ENCODE assay signal across 14 cellular contexts in the genomic region with DNA sequence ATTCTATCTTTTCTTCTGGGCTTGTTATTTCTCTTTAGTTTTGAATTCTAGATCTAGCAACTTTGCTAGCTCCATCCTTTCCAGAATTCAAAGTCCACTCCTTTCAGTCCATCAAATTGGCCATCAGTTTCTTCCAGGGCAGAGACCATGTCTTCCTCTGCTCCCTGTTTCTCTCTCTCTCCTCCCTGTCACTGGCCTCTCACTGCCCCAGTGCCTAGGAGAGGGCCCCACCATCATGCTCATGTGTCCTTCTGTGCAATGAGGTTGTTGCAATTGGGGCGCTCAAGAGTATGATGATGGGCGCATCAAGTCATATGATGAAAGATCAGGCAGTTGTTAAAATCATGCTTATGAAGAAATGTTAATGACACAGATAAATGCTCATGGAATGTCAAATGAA.
DNase-seq lines count a peak whose midpoint lies in the region; ATAC-seq and TF ChIP-seq lines count a peak whose summit lies in the region.
"Had no signal": no experiment of that assay in that cellular context is flagged by ENCODE, and none has a peak within 500 bp of the region (broad histone marks: within the 10 kb centered on the region; RNA-seq: fewer than 3 reads in every experiment).

No MANE protein-coding gene starts in this region.

- 92% methylated on average over 2 of the region's 2 CpGs for WGBS in esophagus muscularis mucosa

- TF ChIP-seq POLR2A in esophagus muscularis mucosa (IDR thresholded peaks at IDR 0.05; ENCODE audit: low read depth), result no peak

- ATAC-seq in upper lobe of right lung (no peak), GM21390 (IDR thresholded peaks at IDR 0.05; ENCODE audit: unreplicated experiment) (no peak)
- ATAC-seq: CD8-positive, alpha-beta T cell; GM12878 had no signal

- H3K9me3 ChIP-seq in right atrium auricular region (peaks cover 0 to 7% of the 10 kb centered on the region in 2 donors), esophagus muscularis mucosa (peaks cover 0 to 3% (median 0%) of the 10 kb centered on the region in 4 donors), upper lobe of right lung (no peaks in the 10 kb centered on the region)
- H3K9me3 ChIP-seq: HAP-1 had no signal

- no peak for TF ChIP-seq EP300 in esophagus muscularis mucosa (IDR thresholded peaks at IDR 0.05)

- TF ChIP-seq CTCF in right atrium auricular region (IDR thresholded peaks at IDR 0.05) (no peak), esophagus muscularis mucosa (IDR thresholded peaks at IDR 0.05) (no peak), upper lobe of right lung (IDR thresholded peaks at IDR 0.05) (no peak)

- no peaks in the 10 kb centered on the region for H3K36me3 ChIP-seq in right atrium auricular region
- no peaks in the 10 kb centered on the region for H3K36me3 ChIP-seq in esophagus muscularis mucosa
- H3K36me3 ChIP-seq in upper lobe of right lung, result no peaks in the 10 kb centered on the region
- H3K36me3 ChIP-seq: HAP-1 had no signal

- H3K4me3 ChIP-seq in right atrium auricular region (no peak overlapping the region), esophagus muscularis mucosa (no peak overlapping the region), upper lobe of right lung (no peak overlapping the region)
- H3K4me3 ChIP-seq: BLaER1 treated with 17β-estradiol and CSF1 and Interleukin-3, amounts not matched to agents 10 nM and 100 nM; GM12878; GM23248; HAP-1 had no signal

- intact Hi-C loops in cardiac septum (cut with DNase I), result no loop called here
- intact Hi-C loops in esophagus muscularis mucosa (cut with DNase I), result no loop called here
- intact Hi-C loops in upper lobe of right lung (cut with DNase I), result no loop called here

- H3K4me1 ChIP-seq in right atrium auricular region, result peaks cover 0 to 14% of the 10 kb centered on the region in 2 donors
- H3K4me1 ChIP-seq in esophagus muscularis mucosa, result peaks cover 8 to 16% (median 13%) of the 10 kb centered on the region in 4 donors
- H3K4me1 ChIP-seq in upper lobe of right lung, result peaks cover 6% of the 10 kb centered on the region
- H3K4me1 ChIP-seq: HAP-1 had no signal

- DNase-seq in cardiac septum (ENCODE audit: low spot score) (peak; percentile 20), right atrium auricular region (ENCODE audit: low spot score) (no peak), esophagus muscularis mucosa (ENCODE audit: extremely low spot score) (peak; percentile 77), upper lobe of right lung (peak; percentile 6), NCI-H446 (lab: John Stamatoyannopoulos, UW) (no peak)
- DNase-seq: Calu3; CD8-positive, alpha-beta T cell; DMS79 treated with DMSO at 0.1 percent for 48 hours; EL; GM23248 had no signal

- H3K27me3 ChIP-seq in right atrium auricular region (no peaks in the 10 kb centered on the region), esophagus muscularis mucosa (peaks cover 0 to 4% (median 0%) of the 10 kb centered on the region in 4 donors), upper lobe of right lung (no peaks in the 10 kb centered on the region)
- H3K27me3 ChIP-seq: BLaER1 treated with 17β-estradiol and CSF1 and Interleukin-3, amounts not matched to agents 10 nM and 100 nM had no signal

- H3K27ac ChIP-seq in right atrium auricular region (no peak overlapping the region), esophagus muscularis mucosa (replicated peaks in 1 of 4) (no peak overlapping the region), upper lobe of right lung (no peak overlapping the region)
- H3K27ac ChIP-seq: BLaER1 treated with 17β-estradiol and CSF1 and Interleukin-3, amounts not matched to agents 10 nM and 100 nM; GM23248 had no signal

Comparison
In these comparisons a context has a peak if more than half of its experiments do, and no peak if none do; other contexts are left out.
1. DNase-seq: peak in cardiac septum (single experiment), esophagus muscularis mucosa (single experiment) and upper lobe of right lung (single experiment); none in right atrium auricular region (single experiment) and NCI-H446 (0 of 2).